ENCODE assay signal across 13 cellular contexts in genomic region chrX:48507246-48507645, GRCh38.
"Had no signal": no experiment of that assay in that cellular context is flagged by ENCODE, and none has a peak within 500 bp of the region (broad histone marks: within the 10 kb centered on the region; RNA-seq: fewer than 3 reads in every experiment).

No MANE protein-coding gene starts in this region.

- H3K27me3 ChIP-seq: heart left ventricle, transverse colon had no signal

- ATAC-seq: activated naive CD8-positive, alpha-beta T cell treated with anti-CD3 and anti-CD28 coated beads, Interleukin-2, amount 50 U/mL, for 24 hours; heart left ventricle; left colon; lower lobe of right lung had no signal

- H3K27me3 Mint-ChIP-seq: activated naive CD8-positive, alpha-beta T cell treated with anti-CD3 and anti-CD28 coated beads, Interleukin-2, amount 50 U/mL, for 24 hours had no signal

- FAIRE-seq: bronchial epithelial cell, frontal cortex had no signal

- H3K36me3 ChIP-seq: transverse colon had no signal

- H3K27ac Mint-ChIP-seq: activated naive CD8-positive, alpha-beta T cell treated with anti-CD3 and anti-CD28 coated beads, Interleukin-2, amount 50 U/mL, for 24 hours had no signal

- H3K9me3 ChIP-seq: heart left ventricle, lower lobe of right lung, transverse colon had no signal

- DNase-seq: activated CD4-positive, CD25-positive, alpha-beta regulatory T cell treated with anti-CD3 and anti-CD28 coated beads, Interleukin-2, amount 50 U/mL, for 72 hours; activated gamma-delta T cell treated with Interleukin-2 at 50 U/mL for 16 hours; activated naive CD8-positive, alpha-beta T cell treated with anti-CD3 and anti-CD28 coated beads, Interleukin-2, amount 50 U/mL, for 24 hours; activated T-cell treated with anti-CD3 and anti-CD28 coated beads, Interleukin-2, amount 50 U/mL, for 48 hours; heart left ventricle; left colon; lower lobe of right lung; stimulated activated CD4-positive, alpha-beta T cell treated with anti-CD3 and anti-CD28 coated beads, Interleukin-4, amount 100 ng/mL, for 1 hour; stimulated activated naive CD4-positive, alpha-beta T cell; SW 1271; transverse colon had no signal

- H3K4me1 ChIP-seq: lower lobe of right lung had no signal

- H3K9me3 Mint-ChIP-seq: activated naive CD8-positive, alpha-beta T cell treated with anti-CD3 and anti-CD28 coated beads, Interleukin-2, amount 50 U/mL, for 24 hours had no signal
